ENCODE assay signal across 8 cellular contexts in genomic region chr2:43226558-43226954, GRCh38. TPM values are rescaled to one million over a fixed set of nuclear protein-coding genes. Genes with fewer than 3 reads are reported as not detected.
DNase-seq lines count a peak whose midpoint lies in the region; ATAC-seq, FAIRE-seq and TF ChIP-seq lines count a peak whose summit lies in the region.

ZFP36L2 (minus strand) TSS chr2:43226606; CDS start chr2:43226315, 291 bp downstream.

- H3K4me1 ChIP-seq in keratinocyte (ENCODE audit: control insufficient read depth, extremely low read depth, insufficient read depth, low read length) = peaks cover 23% of the 10 kb centered on the region

- peak within 1 kb of the TSS; percentile 93 for H3K27ac ChIP-seq in keratinocyte (ENCODE audit: control insufficient read depth, insufficient read depth, low read length)

- H3K79me2 ChIP-seq in keratinocyte (ENCODE audit: control insufficient read depth, insufficient read depth, low read length) = peaks cover 50% of the 10 kb centered on the region

- H3K4me2 ChIP-seq in keratinocyte (ENCODE audit: control insufficient read depth, extremely low read depth, insufficient read depth, low read depth, low read length) = peak within 1 kb of the TSS; percentile 89

- H3K4me3 ChIP-seq in AG10803 (ENCODE audit: low read length) (peak within 1 kb of the TSS; percentile 80), keratinocyte (ENCODE audit: control insufficient read depth in 2 of 3, extremely low read depth in 1 of 3, insufficient read depth in 2 of 3, low read depth in 1 of 3, low read length in 3 of 3) (peak within 1 kb of the TSS; percentile 87 to 96 (median 92))

- no peaks in the 10 kb centered on the region for H3K27me3 ChIP-seq in keratinocyte (ENCODE audit: control insufficient read depth, extremely low read depth, insufficient read depth, low read length)

- TF ChIP-seq CTCF in AG10803 (conservative IDR thresholded peaks at IDR 0.05; ENCODE audit: low read length) (0 out of 2 replicates have a peak, but pooled peaks have one; percentile 8), keratinocyte (optimal IDR thresholded peaks at IDR 0.05 in 1 of 3, IDR thresholded peaks at IDR 0.05 in 1 of 3, conservative IDR thresholded peaks at IDR 0.05 in 1 of 3; ENCODE audit: extremely low read depth in 1 of 3, insufficient read depth in 2 of 3, low read length in 3 of 3) (no peak)

- peak within 1 kb of the TSS; percentile 94 for H3K9ac ChIP-seq in keratinocyte (ENCODE audit: control insufficient read depth, extremely low read depth, insufficient read depth, low read length)

- ATAC-seq in GM19043 (IDR thresholded peaks at IDR 0.05; ENCODE audit: low read depth, unreplicated experiment) (peak; percentile 54), HG03342 (IDR thresholded peaks at IDR 0.05; ENCODE audit: unreplicated experiment) (peak; percentile 53)
- ATAC-seq in activated CD4-positive, CD25-positive, alpha-beta regulatory T cell treated with anti-CD3 and anti-CD28 coated beads, Interleukin-2, amount 50 U/mL, for 24 hours = peak; percentile 78 to 80

- FAIRE-seq in keratinocyte (lab: Jason Lieb, UNC) = no peak

- H3K9me3 ChIP-seq in keratinocyte (ENCODE audit: control insufficient read depth, low read depth, low read length) = no peaks in the 10 kb centered on the region

- H2AFZ ChIP-seq in keratinocyte (ENCODE audit: control insufficient read depth, low read length) = no peak within 1 kb of the TSS

- peak; percentile 96 for DNase-seq in AG10803 (ENCODE audit: low read depth)
- DNase-seq in NCI-H446 treated with DMSO at 0.1 percent for 48 hours (lab: John Stamatoyannopoulos, UW) = peak; percentile 89
- peak; percentile 98 for DNase-seq in central memory CD4-positive, alpha-beta T cell
- DNase-seq in keratinocyte (ENCODE audit: low read depth, low spot score) = no peak
- peak; percentile 89 to 94 for DNase-seq in stimulated activated CD4-positive, alpha-beta T cell treated with anti-CD3 and anti-CD28 coated beads, Interleukin-15, amount 100 ng/mL, for 48 hours (ENCODE audit: low read depth in 2 of 2)

- peaks cover 16% of the 10 kb centered on the region for H4K20me1 ChIP-seq in keratinocyte (ENCODE audit: control insufficient read depth, extremely low read depth, insufficient read depth, low read length)

- H3K36me3 ChIP-seq in keratinocyte (ENCODE audit: control insufficient read depth in 2 of 2, extremely low read depth in 1 of 2, insufficient read depth in 2 of 2, low read length in 2 of 2) = peaks cover 10 to 22% of the 10 kb centered on the region in 2 experiments

- dilution Hi-C loops in keratinocyte (cut with MboI; ENCODE audit: extremely low pct_ligation_motif_present, low sequenced_read_pairs) = no loop called here

- no peaks in the 10 kb centered on the region for H3K9me1 ChIP-seq in keratinocyte (ENCODE audit: control insufficient read depth, extremely low read depth, insufficient read depth, low read length)

RNA-seq across cellular contexts. Expression of gene ZFP36L2, which starts in this region (rescaled TPM):
- 27.1 to 52.4 TPM (median 48.5 TPM) in 3 replicates for polyA plus RNA-seq in keratinocyte
- 190 TPM for polyA plus RNA-seq in keratinocyte (2011; ENCODE audit: low read depth)
- 38.1 and 45.1 TPM in 2 replicates for polyA plus RNA-seq in keratinocyte (2011; cell fraction: cytosol; rRNA removed)
- 77.7 and 84.9 TPM in 2 replicates for polyA plus RNA-seq in keratinocyte (2011; cell fraction: nucleus; rRNA removed)
- polyA plus RNA-seq in keratinocyte (2012; ENCODE audit: low replicate concordance) = 151 and 162 TPM in 2 replicates
- 7.8 to 24.2 TPM (median 16.0 TPM) in 3 replicates for polyA minus RNA-seq in keratinocyte
- polyA minus RNA-seq in keratinocyte (2011; cell fraction: cytosol; rRNA and poly(A)+ RNA removed) = 89.6 TPM
- 50.5 and 70.1 TPM in 2 replicates for polyA minus RNA-seq in keratinocyte (2011; cell fraction: nucleus; rRNA and poly(A)+ RNA removed)
